ENCODE assay signal across 8 cellular contexts in genomic region chr2:29921560-29921915, GRCh38.
DNase-seq lines count a peak whose midpoint lies in the region; ATAC-seq lines count a peak whose summit lies in the region.

TSS of gene ALK (minus strand) at chr2:29921586. CDS start at chr2:29920659, 927 bp downstream.

- ATAC-seq in GM18498 (IDR thresholded peaks at IDR 0.05; ENCODE audit: unreplicated experiment) (peak; percentile 64), HG03521 (IDR thresholded peaks at IDR 0.05; ENCODE audit: unreplicated experiment) (no peak), GM18519 (IDR thresholded peaks at IDR 0.05; ENCODE audit: low FRiP score, unreplicated experiment) (no peak)

- DNase-seq in NCI-H1930 (lab: John Stamatoyannopoulos, UW), result peak; percentile 85 to 89
- peak; percentile 4 for DNase-seq in activated CD4-positive, CD25-positive, alpha-beta regulatory T cell treated with anti-CD3 and anti-CD28 coated beads, Interleukin-2, amount 50 U/mL, for 16 hours (ENCODE audit: low read depth, low spot score)
- peak in 60 of 61 donors; percentile 29 to 94 (median 81) for DNase-seq in caudate nucleus (lab: John Stamatoyannopoulos, UW)
- DNase-seq in iris pigment epithelial cell (ENCODE audit: low read depth), result peak; percentile 82
- peak; percentile 29 to 73 for DNase-seq in stimulated activated CD4-positive, alpha-beta T cell treated with anti-CD3 and anti-CD28 coated beads, Interleukin-12 subunit alpha, Interleukin-12 subunit beta, amount 100 ng/mL, for 24 hours (ENCODE audit: low read depth in 2 of 2)

- no peak within 1 kb of the TSS for H3K27ac ChIP-seq in caudate nucleus (ENCODE audit: low read depth, low read length)

Comparison
In these comparisons a context has a peak if more than half of its experiments do, and no peak if none do; other contexts are left out.
1. DNase-seq: peak in every context shown above with its lines; median percentile 87 in NCI-H1930; 82 in iris pigment epithelial cell; 81 in caudate nucleus; 51 in stimulated activated CD4-positive, alpha-beta T cell treated with anti-CD3 and anti-CD28 coated beads, Interleukin-12 subunit alpha, Interleukin-12 subunit beta, amount 100 ng/mL, for 24 hours; 4 in activated CD4-positive, CD25-positive, alpha-beta regulatory T cell treated with anti-CD3 and anti-CD28 coated beads, Interleukin-2, amount 50 U/mL, for 16 hours.